8 cellular contexts compared by ENCODE assay signal in genomic region chr1:25922633-25923567, GRCh38.
DNase-seq lines count a peak whose midpoint lies in the region; ATAC-seq and TF ChIP-seq lines count a peak whose summit lies in the region.

No MANE protein-coding gene starts in this region.

- H3K4me3 Mint-ChIP-seq in stimulated activated naive CD8-positive, alpha-beta T cell treated with anti-CD3 and anti-CD28 coated beads, Interleukin-15, amount 100 ng/mL, for 72 hours: peak overlapping the region; percentile 84 to 93

- H3K79me2 ChIP-seq in DND-41 (ENCODE audit: insufficient read depth, low read length): no peaks in the 10 kb centered on the region

- peak overlapping the region; percentile 9 to 85 for H3K27ac Mint-ChIP-seq in stimulated activated naive CD8-positive, alpha-beta T cell treated with anti-CD3 and anti-CD28 coated beads, Interleukin-15, amount 100 ng/mL, for 72 hours

- peaks cover 21% of the 10 kb centered on the region for H3K27me3 ChIP-seq in DND-41 (ENCODE audit: insufficient read depth, low read length, poor library complexity)

- peak overlapping the region; percentile 47; the same call in 1 of the 2 replicates for H2AFZ ChIP-seq in DND-41 (ENCODE audit: low read depth, low read length)

- TF ChIP-seq CTCF in DND-41 (IDR thresholded peaks at IDR 0.05; ENCODE audit: borderline replicate concordance, extremely low read depth, low read length, poor library complexity, severe bottlenecking) (no peak), epithelial cell of esophagus (IDR thresholded peaks at IDR 0.05; ENCODE audit: insufficient read depth, low read depth, low read length, missing control alignments) (no peak)

- H3K4me1 Mint-ChIP-seq in stimulated activated naive CD8-positive, alpha-beta T cell treated with anti-CD3 and anti-CD28 coated beads, Interleukin-15, amount 100 ng/mL, for 72 hours: peaks cover 42% of the 10 kb centered on the region

- H3K9ac ChIP-seq in DND-41 (ENCODE audit: low read depth, low read length): no peak overlapping the region

- H3K9me3 Mint-ChIP-seq in stimulated activated naive CD8-positive, alpha-beta T cell treated with anti-CD3 and anti-CD28 coated beads, Interleukin-15, amount 100 ng/mL, for 72 hours: no peaks in the 10 kb centered on the region

- ATAC-seq in DND-41 (ENCODE audit: insufficient read depth, low read depth) (peak; percentile 90), GM19452 (IDR thresholded peaks at IDR 0.05; ENCODE audit: unreplicated experiment) (no peak), GM18873 (IDR thresholded peaks at IDR 0.05; ENCODE audit: low FRiP score, unreplicated experiment) (no peak)
- peak; percentile 89 for ATAC-seq in stimulated activated naive CD8-positive, alpha-beta T cell treated with anti-CD3 and anti-CD28 coated beads, Interleukin-15, amount 100 ng/mL, for 72 hours

- H3K4me1 ChIP-seq in DND-41 (ENCODE audit: insufficient read depth, low read length): peaks cover 29% of the 10 kb centered on the region

- H3K4me2 ChIP-seq in DND-41 (ENCODE audit: insufficient read depth, low read length): peak overlapping the region; percentile 59

- H4K20me1 ChIP-seq in DND-41 (ENCODE audit: insufficient read depth, low read length): no peaks in the 10 kb centered on the region

- no peak overlapping the region for H3K27ac ChIP-seq in DND-41 (ENCODE audit: low read length)

- no peaks in the 10 kb centered on the region for H3K9me3 ChIP-seq in DND-41 (ENCODE audit: insufficient read depth, low read length, severe bottlenecking)

- peak overlapping the region in 1 of 2 experiments; percentile 36; a peak in 2 of 4 replicates for H3K4me3 ChIP-seq in DND-41 (ENCODE audit: low read depth in 1 of 2, low read length in 2 of 2)
- H3K4me3 ChIP-seq in epithelial cell of esophagus (ENCODE audit: low read length): peak overlapping the region; percentile 52

- DNase-seq in DND-41 (peak; percentile 76), NCI-H1694 (lab: John Stamatoyannopoulos, UW) (peak; percentile 76), epithelial cell of esophagus (ENCODE audit: low read depth) (peak; percentile 20), midbrain (lab: John Stamatoyannopoulos, UW) (peak; percentile 49)
- DNase-seq in activated CD8-positive, alpha-beta memory T cell treated with anti-CD3 and anti-CD28 coated beads, Interleukin-2, amount 50 U/mL, for 48 hours: peak; percentile 77
- DNase-seq in stimulated activated naive CD8-positive, alpha-beta T cell treated with anti-CD3 and anti-CD28 coated beads, Interleukin-15, amount 100 ng/mL, for 72 hours: peak; percentile 54 to 57

- peaks cover 6% of the 10 kb centered on the region for H3K27me3 Mint-ChIP-seq in stimulated activated naive CD8-positive, alpha-beta T cell treated with anti-CD3 and anti-CD28 coated beads, Interleukin-15, amount 100 ng/mL, for 72 hours

- no peaks in the 10 kb centered on the region for H3K36me3 ChIP-seq in DND-41 (ENCODE audit: insufficient read depth, low read length)

Comparison
In these comparisons a context has a peak if more than half of its experiments do, and no peak if none do; other contexts are left out.
1. ATAC-seq: peak in DND-41 (single experiment) and stimulated activated naive CD8-positive, alpha-beta T cell treated with anti-CD3 and anti-CD28 coated beads, Interleukin-15, amount 100 ng/mL, for 72 hours (single experiment); none in GM19452 (single experiment) and GM18873 (single experiment).
2. DNase-seq: peak in every context shown above with its lines; median percentile 77 in activated CD8-positive, alpha-beta memory T cell treated with anti-CD3 and anti-CD28 coated beads, Interleukin-2, amount 50 U/mL, for 48 hours; 76 in DND-41; 76 in NCI-H1694; 56 in stimulated activated naive CD8-positive, alpha-beta T cell treated with anti-CD3 and anti-CD28 coated beads, Interleukin-15, amount 100 ng/mL, for 72 hours; 49 in midbrain; 20 in epithelial cell of esophagus.